ENCODE assay signal across 8 cellular contexts in the genomic region with DNA sequence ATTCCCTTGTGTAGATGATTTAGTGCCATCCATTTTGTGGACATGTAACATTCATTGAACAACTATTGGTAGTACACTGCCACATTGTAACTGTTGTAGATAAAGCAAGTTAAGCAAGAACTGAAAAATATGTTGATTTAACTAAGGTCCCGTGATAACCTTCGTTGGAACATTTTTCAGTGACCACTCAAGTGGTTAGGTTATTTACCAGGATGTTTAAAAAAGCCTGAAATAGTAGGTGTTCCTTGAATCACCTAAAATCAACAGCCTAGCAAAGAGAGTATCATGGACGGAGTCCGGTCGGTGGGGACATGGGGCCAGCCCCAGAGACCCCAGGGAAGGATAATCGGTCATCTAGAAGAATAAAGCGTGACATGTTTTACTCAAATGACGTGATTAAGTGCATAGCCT. TPM values are rescaled to one million over a fixed set of nuclear protein-coding genes. Genes with fewer than 3 reads are reported as not detected.
DNase-seq lines count a peak whose midpoint lies in the region; ATAC-seq, FAIRE-seq and TF ChIP-seq lines count a peak whose summit lies in the region.

No MANE protein-coding gene starts in this region.

- H3K9me3 Mint-ChIP-seq in activated naive CD4-positive, alpha-beta T cell treated with anti-CD3 and anti-CD28 coated beads, Interleukin-2, amount 50 U/mL, for 24 hours = no peaks in the 10 kb centered on the region
- H3K9me3 Mint-ChIP-seq in astrocyte (ENCODE audit: unreplicated experiment) (no peaks in the 10 kb centered on the region), type B pancreatic cell (no peaks in the 10 kb centered on the region)

- peak in 1 of 2 donors; percentile 11 for ATAC-seq in lower lobe of right lung

- peaks cover 25% of the 10 kb centered on the region for H3K4me1 ChIP-seq in astrocyte (ENCODE audit: insufficient read depth, low read length)
- H3K4me1 ChIP-seq in lower lobe of right lung = peaks cover 66% of the 10 kb centered on the region

- H3K4me1 Mint-ChIP-seq in activated naive CD4-positive, alpha-beta T cell treated with anti-CD3 and anti-CD28 coated beads, Interleukin-2, amount 50 U/mL, for 24 hours = peaks cover 57% of the 10 kb centered on the region
- H3K4me1 Mint-ChIP-seq in astrocyte (ENCODE audit: low read depth, unreplicated experiment) (peaks cover 23% of the 10 kb centered on the region), type B pancreatic cell (ENCODE audit: unreplicated experiment) (peaks cover 45% of the 10 kb centered on the region)

- no peaks in the 10 kb centered on the region for H3K9me3 ChIP-seq in astrocyte (ENCODE audit: insufficient read depth, low read depth, low read length)
- H3K9me3 ChIP-seq in lower lobe of right lung = no peaks in the 10 kb centered on the region

- TF ChIP-seq CTCF in astrocyte (IDR thresholded peaks at IDR 0.05; ENCODE audit: insufficient read depth, low read depth, low read length) (no peak), lower lobe of right lung (IDR thresholded peaks at IDR 0.05) (no peak), type B pancreatic cell (conservative IDR thresholded peaks at IDR 0.05) (no peak)

- no peak for DNase-seq in activated naive CD4-positive, alpha-beta T cell treated with anti-CD3 and anti-CD28 coated beads, Interleukin-2, amount 50 U/mL, for 16 hours
- DNase-seq in astrocyte (ENCODE audit: low read depth) (no peak), lower lobe of right lung (no peak), type B pancreatic cell (ENCODE audit: extremely low spot score, unreplicated experiment) (no peak), middle frontal gyrus (ENCODE audit: extremely low spot score, low spot score) (no peak), SIG-M5 (lab: John Stamatoyannopoulos, UW) (no peak), cerebellar nuclear complex (lab: John Stamatoyannopoulos, UW) (no peak)

- H2AFZ ChIP-seq in astrocyte (ENCODE audit: low read depth, low read length) = no peak overlapping the region

- FAIRE-seq in astrocyte (lab: Jason Lieb, UNC) = no peak

- H3K79me2 ChIP-seq in astrocyte (ENCODE audit: insufficient read depth, low read length) = peaks cover 76% of the 10 kb centered on the region

- H3K36me3 ChIP-seq in astrocyte (ENCODE audit: insufficient read depth, low read length) (no peaks in the 10 kb centered on the region), lower lobe of right lung (no peaks in the 10 kb centered on the region)

- H3K27me3 ChIP-seq in astrocyte (ENCODE audit: insufficient read depth, low read length) (no peaks in the 10 kb centered on the region), lower lobe of right lung (ENCODE audit: low read depth) (no peaks in the 10 kb centered on the region)

- H3K36me3 Mint-ChIP-seq in activated naive CD4-positive, alpha-beta T cell treated with anti-CD3 and anti-CD28 coated beads, Interleukin-2, amount 50 U/mL, for 24 hours = peaks cover 2% of the 10 kb centered on the region
- no peaks in the 10 kb centered on the region for H3K36me3 Mint-ChIP-seq in astrocyte (ENCODE audit: low read depth, unreplicated experiment)
- H3K36me3 Mint-ChIP-seq in type B pancreatic cell = peaks cover 3% of the 10 kb centered on the region

- H3K4me3 Mint-ChIP-seq in activated naive CD4-positive, alpha-beta T cell treated with anti-CD3 and anti-CD28 coated beads, Interleukin-2, amount 50 U/mL, for 24 hours = peak overlapping the region; percentile 95
- H3K4me3 Mint-ChIP-seq in astrocyte (ENCODE audit: unreplicated experiment) = peak overlapping the region; percentile 91
- H3K4me3 Mint-ChIP-seq in type B pancreatic cell = peak overlapping the region; percentile 93

- peak overlapping the region; percentile 95 for H3K27ac Mint-ChIP-seq in activated naive CD4-positive, alpha-beta T cell treated with anti-CD3 and anti-CD28 coated beads, Interleukin-2, amount 50 U/mL, for 24 hours
- H3K27ac Mint-ChIP-seq in astrocyte (ENCODE audit: unreplicated experiment) (peak overlapping the region; percentile 54), type B pancreatic cell (peak overlapping the region; percentile 93)

- H3K27ac ChIP-seq in astrocyte (ENCODE audit: low read depth, low read length) = peak overlapping the region; percentile 29
- peak overlapping the region; percentile 95 for H3K27ac ChIP-seq in lower lobe of right lung

- H3K4me3 ChIP-seq in astrocyte (ENCODE audit: insufficient read depth, low read depth, low read length) = peak overlapping the region; percentile 79
- H3K4me3 ChIP-seq in lower lobe of right lung = peak overlapping the region; percentile 75

- H4K20me1 ChIP-seq in astrocyte (ENCODE audit: insufficient read depth, low read length) = peaks cover 64% of the 10 kb centered on the region

- peak overlapping the region; percentile 93 for H3K4me2 ChIP-seq in astrocyte (ENCODE audit: low read length)

- intact Hi-C loops in lower lobe of right lung (cut with DNase I) = loop anchor here (10.0 kb wide), 1 partner anchor 52 kb away; no protein-coding TSS in a partner anchor

- peak overlapping the region; percentile 93 for H3K9ac ChIP-seq in astrocyte (ENCODE audit: low read length)

- H3K27me3 Mint-ChIP-seq in activated naive CD4-positive, alpha-beta T cell treated with anti-CD3 and anti-CD28 coated beads, Interleukin-2, amount 50 U/mL, for 24 hours = no peaks in the 10 kb centered on the region
- H3K27me3 Mint-ChIP-seq in astrocyte (ENCODE audit: low read depth, unreplicated experiment) = no peaks in the 10 kb centered on the region
- H3K27me3 Mint-ChIP-seq in type B pancreatic cell = peaks cover 2% of the 10 kb centered on the region

RNA-seq across cellular contexts. Expression of gene AMD1, which starts 2.6 kb away (rescaled TPM):
- total RNA-seq in astrocyte = 67.1 and 71.6 TPM in 2 replicates
- 65.8 TPM for total RNA-seq in lower lobe of right lung
- 58.8 and 84.3 TPM in 2 replicates for total RNA-seq in type B pancreatic cell (ENCODE audit: low replicate concordance)
